30 cellular contexts compared by ENCODE assay signal in the genomic region with DNA sequence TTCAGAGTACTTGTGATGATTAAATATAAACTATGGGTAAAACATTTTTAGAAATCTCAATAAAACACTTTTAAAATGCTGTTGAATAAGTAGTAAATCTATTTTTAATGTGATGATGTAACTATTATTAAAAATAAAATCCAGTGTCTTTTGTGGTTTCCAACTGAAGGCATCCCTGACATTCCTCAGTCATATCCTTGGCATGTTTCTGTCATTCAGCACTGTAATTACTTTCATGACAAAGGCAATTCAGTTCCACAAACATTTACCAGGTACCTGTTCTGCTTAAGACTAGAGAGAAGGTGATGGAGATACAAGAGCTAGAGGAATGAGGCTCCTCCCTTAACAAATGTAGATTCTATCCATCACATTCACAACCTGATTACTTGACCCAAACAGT.
"Had no signal": no experiment of that assay in that cellular context is flagged by ENCODE, and none has a peak within 500 bp of the region (broad histone marks: within the 10 kb centered on the region; RNA-seq: fewer than 3 reads in every experiment).

No MANE protein-coding gene starts in this region.

- H3K4me3 Mint-ChIP-seq: activated B cell treated with CpG ODN at 0.5 μM for 24 hours; activated CD8-positive, alpha-beta T cell treated with anti-CD3 and anti-CD28 coated beads for 36 hours; activated naive CD8-positive, alpha-beta T cell; activated T-cell treated with anti-CD3 and anti-CD28 coated beads, Interleukin-2, amount 50 U/mL, for 4 hours; activated T-helper 17 cell treated with anti-CD3 and anti-CD28 coated beads, Interleukin-2, amount 50 U/mL, for 72 hours; central memory CD8-positive, alpha-beta T cell; dendritic cell treated with granulocyte-macrophage colony-stimulating factor and Interleukin-4, amounts not matched to agents 40 ng/mL and 50 ng/mL, for 4 days; endodermal cell; T-helper 17 cell; T-helper 2 cell treated with Interferon-gamma antibody and Interleukin-4, amounts not matched to agents 5 μg/mL and 100 μg/mL, for 36 hours had no signal

- H3K27me3 Mint-ChIP-seq: activated B cell treated with CpG ODN at 0.5 μM for 24 hours; activated CD8-positive, alpha-beta T cell treated with anti-CD3 and anti-CD28 coated beads for 36 hours; central memory CD8-positive, alpha-beta T cell; dendritic cell treated with granulocyte-macrophage colony-stimulating factor and Interleukin-4, amounts not matched to agents 40 ng/mL and 50 ng/mL, for 4 days had no signal

- H3K27ac ChIP-seq: brain microvascular endothelial cell, coronary artery, dorsolateral prefrontal cortex, WERI-Rb-1 had no signal

- H3K27ac Mint-ChIP-seq: activated B cell treated with CpG ODN at 0.5 μM for 24 hours; activated CD8-positive, alpha-beta T cell treated with anti-CD3 and anti-CD28 coated beads for 36 hours; activated naive CD8-positive, alpha-beta T cell; activated T-helper 17 cell treated with anti-CD3 and anti-CD28 coated beads, Interleukin-2, amount 50 U/mL, for 72 hours; dendritic cell treated with granulocyte-macrophage colony-stimulating factor and Interleukin-4, amounts not matched to agents 40 ng/mL and 50 ng/mL, for 4 days; endodermal cell; T-helper 17 cell; T-helper 2 cell treated with Interferon-gamma antibody and Interleukin-4, amounts not matched to agents 5 μg/mL and 100 μg/mL, for 36 hours had no signal

- H3K4me1 Mint-ChIP-seq: activated B cell treated with CpG ODN at 0.5 μM for 24 hours; activated T-helper 17 cell treated with anti-CD3 and anti-CD28 coated beads, Interleukin-2, amount 50 U/mL, for 72 hours; central memory CD8-positive, alpha-beta T cell; endodermal cell; T-helper 17 cell had no signal

- H3K9me3 Mint-ChIP-seq: activated B cell treated with CpG ODN at 0.5 μM for 24 hours; activated CD8-positive, alpha-beta T cell treated with anti-CD3 and anti-CD28 coated beads for 36 hours; activated T-cell treated with anti-CD3 and anti-CD28 coated beads, Interleukin-2, amount 50 U/mL, for 4 hours; central memory CD8-positive, alpha-beta T cell; dendritic cell treated with granulocyte-macrophage colony-stimulating factor and Interleukin-4, amounts not matched to agents 40 ng/mL and 50 ng/mL, for 4 days; endodermal cell; T-helper 2 cell treated with Interferon-gamma antibody and Interleukin-4, amounts not matched to agents 5 μg/mL and 100 μg/mL, for 36 hours had no signal

- H3K27me3 ChIP-seq: brain microvascular endothelial cell, dorsolateral prefrontal cortex had no signal

- H3K4me3 ChIP-seq: coronary artery, dorsolateral prefrontal cortex had no signal

- DNase-seq: activated B cell treated with CpG ODN at 0.5 μM for 24 hours; activated CD4-positive, alpha-beta T cell treated with anti-CD3 and anti-CD28 coated beads for 48 hours; activated CD4-positive, alpha-beta T cell treated with anti-CD3 and anti-CD28 coated beads, Interleukin-2, amount 50 U/mL, for 1 hour; activated CD4-positive, alpha-beta T cell treated with anti-CD3 and anti-CD28 coated beads, Interleukin-2, amount 50 U/mL, for 48 hours; activated CD8-positive, alpha-beta memory T cell treated with anti-CD3 and anti-CD28 coated beads for 24 hours; activated CD8-positive, alpha-beta T cell treated with anti-CD3 and anti-CD28 coated beads for 36 hours; activated effector memory CD4-positive, alpha-beta T cell treated with Interleukin-2 at 50 U/mL for 16 hours; activated gamma-delta T cell treated with Interleukin-2 at 50 U/mL for 16 hours; activated naive CD4-positive, alpha-beta T cell treated with anti-CD3 and anti-CD28 coated beads, Interleukin-2, amount 50 U/mL, for 16 hours; activated naive CD4-positive, alpha-beta T cell treated with Interleukin-2 at 50 U/mL for 16 hours; activated T-cell treated with anti-CD3 and anti-CD28 coated beads, Interleukin-2, amount 50 U/mL, for 4 hours; amniotic stem cell; anterior cingulate cortex; brain microvascular endothelial cell; dorsolateral prefrontal cortex; effector memory CD4-positive, alpha-beta T cell; endodermal cell; foreskin fibroblast; T-helper 1 cell; T-helper 17 cell; T1000; WERI-Rb-1 had no signal

- H3K36me3 Mint-ChIP-seq: activated naive CD8-positive, alpha-beta T cell had no signal

- ATAC-seq: activated CD4-positive, CD25-positive, alpha-beta regulatory T cell treated with anti-CD3 and anti-CD28 coated beads, Interleukin-2, amount 50 U/mL, for 24 hours; activated CD8-positive, alpha-beta T cell treated with anti-CD3 and anti-CD28 coated beads for 36 hours; activated T-cell treated with anti-CD3 and anti-CD28 coated beads, Interleukin-2, amount 50 U/mL, for 4 hours; activated T-helper 17 cell treated with anti-CD3 and anti-CD28 coated beads, Interleukin-2, amount 50 U/mL, for 72 hours; esophagus mucosa; T-helper 17 cell had no signal

- H3K36me3 ChIP-seq: brain microvascular endothelial cell, WERI-Rb-1 had no signal
